In the genomic region with DNA sequence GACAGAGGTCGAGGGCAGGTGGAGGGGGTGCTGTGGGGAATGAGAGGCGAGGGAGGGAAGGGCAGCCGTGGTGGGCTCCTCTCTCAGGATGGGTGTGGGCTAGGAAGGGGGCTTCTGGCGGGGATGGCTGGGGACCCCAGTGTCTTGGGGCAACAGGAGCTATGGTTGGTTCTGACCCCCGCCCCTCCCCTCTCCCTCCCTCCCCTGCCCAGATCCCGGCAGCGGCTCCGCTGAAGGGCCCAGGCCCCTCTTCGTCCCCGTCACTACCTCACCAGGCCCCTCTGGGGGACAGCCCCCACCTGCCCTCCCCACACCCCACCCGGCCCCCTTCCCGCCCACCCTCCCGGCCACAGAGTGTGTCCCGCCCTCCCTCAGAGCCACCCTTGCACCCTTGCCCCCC, we compare ENCODE assay signal across 38 cellular contexts. TPM values are rescaled to one million over a fixed set of nuclear protein-coding genes. Genes with fewer than 3 reads are reported as not detected.
"Had no signal": no experiment of that assay in that cellular context is flagged by ENCODE, and none has a peak within 500 bp of the region (broad histone marks: within the 10 kb centered on the region; RNA-seq: fewer than 3 reads in every experiment).

No MANE protein-coding gene starts in this region.

- H3K27ac Mint-ChIP-seq: activated CD4-positive, alpha-beta memory T cell treated with anti-CD3 and anti-CD28 coated beads, Interleukin-2, amount 10 ng/mL, durations not matched to agents 7 days and 5 days; activated CD4-positive, alpha-beta T cell treated with anti-CD3 and anti-CD28 coated beads for 36 hours; activated CD8-positive, alpha-beta memory T cell treated with anti-CD3 and anti-CD28 coated beads, Interleukin-2, amount 10 ng/mL, durations not matched to agents 7 days and 5 days; activated CD8-positive, alpha-beta T cell treated with anti-CD3 and anti-CD28 coated beads, Interleukin-2, amount 10 ng/mL, durations not matched to agents 7 days and 5 days; activated naive CD4-positive, alpha-beta T cell treated with anti-CD3 and anti-CD28 coated beads, Interleukin-2, amount 10 ng/mL, durations not matched to agents 7 days and 5 days; activated naive CD4-positive, alpha-beta T cell treated with anti-CD3 and anti-CD28 coated beads, Interleukin-2, amount 50 U/mL, for 24 hours; activated naive CD8-positive, alpha-beta T cell; activated naive CD8-positive, alpha-beta T cell treated with anti-CD3 and anti-CD28 coated beads, Interleukin-2, amount 10 ng/mL, durations not matched to agents 7 days and 5 days; activated naive CD8-positive, alpha-beta T cell treated with anti-CD3 and anti-CD28 coated beads, Interleukin-2, amount 50 U/mL, for 24 hours; activated T-cell treated with anti-CD3 and anti-CD28 coated beads, Interleukin-2, amount 50 U/mL, for 24 hours; activated T-helper 2 cell treated with anti-CD3 and anti-CD28 coated beads, Interferon-gamma antibody, Interleukin-2, Interleukin-4, amounts not matched to agents 10 μg/mL and 5 μg/mL and 100 μg/mL, durations not matched to agents 14 hours and 24 hours and 36 hours; T-helper 1 cell treated with Interleukin-12 subunit alpha and Interleukin-12 subunit beta and Interleukin-4 antibody, amounts not matched to agents 30 μg/mL and 1 μg/mL, for 36 hours; T-helper 2 cell treated with Interferon-gamma antibody and Interleukin-4, amounts not matched to agents 5 μg/mL and 100 μg/mL, for 36 hours; WTC11 had no signal

- H3K4me1 Mint-ChIP-seq: activated CD4-positive, alpha-beta memory T cell treated with anti-CD3 and anti-CD28 coated beads, Interleukin-2, amount 10 ng/mL, durations not matched to agents 7 days and 5 days; activated CD4-positive, alpha-beta T cell treated with anti-CD3 and anti-CD28 coated beads for 36 hours; activated CD4-positive, alpha-beta T cell treated with anti-CD3 and anti-CD28 coated beads, Interleukin-2, amount 10 ng/mL, durations not matched to agents 7 days and 5 days; activated naive CD4-positive, alpha-beta T cell treated with anti-CD3 and anti-CD28 coated beads, Interleukin-2, amount 50 U/mL, for 24 hours; activated naive CD8-positive, alpha-beta T cell treated with anti-CD3 and anti-CD28 coated beads, Interleukin-2, amount 50 U/mL, for 24 hours; brain had no signal

- H3K27me3 ChIP-seq: ascending aorta, cardiac muscle cell had no signal

- H3K36me3 Mint-ChIP-seq: activated naive CD8-positive, alpha-beta T cell had no signal

- H3K27ac ChIP-seq: ascending aorta, cardiac muscle cell, WERI-Rb-1 had no signal

- H3K9me3 Mint-ChIP-seq: activated CD4-positive, alpha-beta memory T cell treated with anti-CD3 and anti-CD28 coated beads, Interleukin-2, amount 10 ng/mL, durations not matched to agents 7 days and 5 days; activated CD4-positive, alpha-beta T cell treated with anti-CD3 and anti-CD28 coated beads, Interleukin-2, amount 10 ng/mL, durations not matched to agents 7 days and 5 days; activated naive CD4-positive, alpha-beta T cell treated with anti-CD3 and anti-CD28 coated beads, Interleukin-2, amount 10 ng/mL, durations not matched to agents 7 days and 5 days; activated naive CD4-positive, alpha-beta T cell treated with anti-CD3 and anti-CD28 coated beads, Interleukin-2, amount 50 U/mL, for 24 hours; activated naive CD8-positive, alpha-beta T cell treated with anti-CD3 and anti-CD28 coated beads, Interleukin-2, amount 10 ng/mL, durations not matched to agents 7 days and 5 days; activated naive CD8-positive, alpha-beta T cell treated with anti-CD3 and anti-CD28 coated beads, Interleukin-2, amount 50 U/mL, for 24 hours; activated T-cell treated with anti-CD3 and anti-CD28 coated beads, Interleukin-2, amount 50 U/mL, for 24 hours; activated T-helper 2 cell treated with anti-CD3 and anti-CD28 coated beads, Interferon-gamma antibody, Interleukin-2, Interleukin-4, amounts not matched to agents 10 μg/mL and 5 μg/mL and 100 μg/mL, durations not matched to agents 14 hours and 24 hours and 36 hours; brain; central memory CD8-positive, alpha-beta T cell; T-helper 1 cell treated with Interleukin-12 subunit alpha and Interleukin-12 subunit beta and Interleukin-4 antibody, amounts not matched to agents 30 μg/mL and 1 μg/mL, for 36 hours; T-helper 2 cell treated with Interferon-gamma antibody and Interleukin-4, amounts not matched to agents 5 μg/mL and 100 μg/mL, for 36 hours had no signal

- H3K4me3 Mint-ChIP-seq: activated CD4-positive, alpha-beta memory T cell treated with anti-CD3 and anti-CD28 coated beads, Interleukin-2, amount 10 ng/mL, durations not matched to agents 7 days and 5 days; activated CD4-positive, alpha-beta T cell treated with anti-CD3 and anti-CD28 coated beads for 36 hours; activated CD4-positive, alpha-beta T cell treated with anti-CD3 and anti-CD28 coated beads, Interleukin-2, amount 10 ng/mL, durations not matched to agents 7 days and 5 days; activated CD8-positive, alpha-beta memory T cell treated with anti-CD3 and anti-CD28 coated beads, Interleukin-2, amount 10 ng/mL, durations not matched to agents 7 days and 5 days; activated CD8-positive, alpha-beta T cell treated with anti-CD3 and anti-CD28 coated beads, Interleukin-2, amount 10 ng/mL, durations not matched to agents 7 days and 5 days; activated naive CD4-positive, alpha-beta T cell treated with anti-CD3 and anti-CD28 coated beads, Interleukin-2, amount 10 ng/mL, durations not matched to agents 7 days and 5 days; activated naive CD4-positive, alpha-beta T cell treated with anti-CD3 and anti-CD28 coated beads, Interleukin-2, amount 50 U/mL, for 24 hours; activated naive CD8-positive, alpha-beta T cell; activated naive CD8-positive, alpha-beta T cell treated with anti-CD3 and anti-CD28 coated beads, Interleukin-2, amount 10 ng/mL, durations not matched to agents 7 days and 5 days; activated naive CD8-positive, alpha-beta T cell treated with anti-CD3 and anti-CD28 coated beads, Interleukin-2, amount 50 U/mL, for 24 hours; activated T-cell treated with anti-CD3 and anti-CD28 coated beads, Interleukin-2, amount 50 U/mL, for 24 hours; brain; central memory CD8-positive, alpha-beta T cell; T-helper 1 cell treated with Interleukin-12 subunit alpha and Interleukin-12 subunit beta and Interleukin-4 antibody, amounts not matched to agents 30 μg/mL and 1 μg/mL, for 36 hours; T-helper 2 cell treated with Interferon-gamma antibody and Interleukin-4, amounts not matched to agents 5 μg/mL and 100 μg/mL, for 36 hours; WTC11 had no signal

- H3K27me3 Mint-ChIP-seq: activated CD4-positive, alpha-beta memory T cell treated with anti-CD3 and anti-CD28 coated beads, Interleukin-2, amount 10 ng/mL, durations not matched to agents 7 days and 5 days; activated CD4-positive, alpha-beta T cell treated with anti-CD3 and anti-CD28 coated beads for 36 hours; activated CD4-positive, alpha-beta T cell treated with anti-CD3 and anti-CD28 coated beads, Interleukin-2, amount 10 ng/mL, durations not matched to agents 7 days and 5 days; activated CD8-positive, alpha-beta memory T cell treated with anti-CD3 and anti-CD28 coated beads, Interleukin-2, amount 10 ng/mL, durations not matched to agents 7 days and 5 days; activated naive CD4-positive, alpha-beta T cell treated with anti-CD3 and anti-CD28 coated beads, Interleukin-2, amount 10 ng/mL, durations not matched to agents 7 days and 5 days; activated naive CD4-positive, alpha-beta T cell treated with anti-CD3 and anti-CD28 coated beads, Interleukin-2, amount 50 U/mL, for 24 hours; activated naive CD8-positive, alpha-beta T cell; activated naive CD8-positive, alpha-beta T cell treated with anti-CD3 and anti-CD28 coated beads, Interleukin-2, amount 10 ng/mL, durations not matched to agents 7 days and 5 days; activated naive CD8-positive, alpha-beta T cell treated with anti-CD3 and anti-CD28 coated beads, Interleukin-2, amount 50 U/mL, for 24 hours; activated T-cell treated with anti-CD3 and anti-CD28 coated beads, Interleukin-2, amount 50 U/mL, for 24 hours; brain; central memory CD8-positive, alpha-beta T cell had no signal

- H3K9me3 ChIP-seq: ascending aorta had no signal

- ATAC-seq: activated CD4-positive, alpha-beta T cell treated with anti-CD3 and anti-CD28 coated beads for 36 hours; activated CD4-positive, CD25-positive, alpha-beta regulatory T cell treated with anti-CD3 and anti-CD28 coated beads, Interleukin-2, amount 50 U/mL, for 24 hours; activated CD8-positive, alpha-beta memory T cell treated with anti-CD3 and anti-CD28 coated beads, Interleukin-2, amount 10 ng/mL, durations not matched to agents 7 days and 5 days; activated CD8-positive, alpha-beta T cell treated with anti-CD3 and anti-CD28 coated beads, Interleukin-2, amount 10 ng/mL, durations not matched to agents 7 days and 5 days; activated naive CD8-positive, alpha-beta T cell treated with anti-CD3 and anti-CD28 coated beads, Interleukin-2, amount 50 U/mL, for 24 hours; WTC11 had no signal

- DNase-seq: activated CD4-positive, alpha-beta memory T cell treated with anti-CD3 and anti-CD28 coated beads, Interleukin-2, amount 10 ng/mL, durations not matched to agents 7 days and 5 days; activated CD4-positive, alpha-beta T cell treated with anti-CD3 and anti-CD28 coated beads for 1 hour; activated CD4-positive, alpha-beta T cell treated with anti-CD3 and anti-CD28 coated beads for 36 hours; activated CD4-positive, alpha-beta T cell treated with anti-CD3 and anti-CD28 coated beads for 48 hours; activated CD4-positive, alpha-beta T cell treated with anti-CD3 and anti-CD28 coated beads, Interleukin-2, amount 10 ng/mL, durations not matched to agents 7 days and 5 days; activated CD4-positive, alpha-beta T cell treated with anti-CD3 and anti-CD28 coated beads, Interleukin-2, amount 50 U/mL, for 48 hours; activated CD4-positive, CD25-positive, alpha-beta regulatory T cell; activated CD8-positive, alpha-beta memory T cell treated with anti-CD3 and anti-CD28 coated beads for 24 hours; activated CD8-positive, alpha-beta memory T cell treated with anti-CD3 and anti-CD28 coated beads, Interleukin-2, amount 10 ng/mL, durations not matched to agents 7 days and 5 days; activated CD8-positive, alpha-beta memory T cell treated with anti-CD3 and anti-CD28 coated beads, Interleukin-2, amount 50 U/mL, for 48 hours; activated CD8-positive, alpha-beta T cell treated with anti-CD3 and anti-CD28 coated beads, Interleukin-2, amount 10 ng/mL, durations not matched to agents 7 days and 5 days; activated effector memory CD4-positive, alpha-beta T cell treated with Interleukin-2 at 50 U/mL for 16 hours; activated gamma-delta T cell; activated naive CD4-positive, alpha-beta T cell treated with anti-CD3 and anti-CD28 coated beads, Interleukin-2, amount 10 ng/mL, durations not matched to agents 7 days and 5 days; activated naive CD4-positive, alpha-beta T cell treated with Interleukin-2 at 50 U/mL for 16 hours; activated naive CD8-positive, alpha-beta T cell treated with anti-CD3 and anti-CD28 coated beads, Interleukin-2, amount 10 ng/mL, durations not matched to agents 7 days and 5 days; activated naive CD8-positive, alpha-beta T cell treated with anti-CD3 and anti-CD28 coated beads, Interleukin-2, amount 50 U/mL, for 24 hours; activated T-cell treated with anti-CD3 and anti-CD28 coated beads, Interleukin-2, amount 50 U/mL, for 24 hours; activated T-cell treated with anti-CD3 and anti-CD28 coated beads, Interleukin-2, amount 50 U/mL, for 48 hours; amygdala; anterior cingulate cortex; caudate nucleus; cerebellar nuclear complex; T-helper 1 cell; T-helper 2 cell; T-helper 9 cell had no signal

RNA-seq across cellular contexts. Expression of a gene that starts 19.3 kb away (rescaled TPM):
- total RNA-seq: activated CD4-positive, alpha-beta memory T cell treated with anti-CD3 and anti-CD28 coated beads, Interleukin-2, amount 10 ng/mL, durations not matched to agents 7 days and 5 days; activated CD4-positive, alpha-beta T cell treated with anti-CD3 and anti-CD28 coated beads, Interleukin-2, amount 10 ng/mL, durations not matched to agents 7 days and 5 days had no signal
